In genomic region chr11:61343792-61344745, GRCh38 we compare ENCODE assay signal across 12 cellular contexts.
"Had no signal": no experiment of that assay in that cellular context is flagged by ENCODE, and none has a peak within 500 bp of the region (broad histone marks: within the 10 kb centered on the region; RNA-seq: fewer than 3 reads in every experiment).

No MANE protein-coding gene starts in this region.

- H3K27ac ChIP-seq: esophagus muscularis mucosa, sigmoid colon, thyroid gland had no signal

- H3K4me3 Mint-ChIP-seq: nephron; T-helper 1 cell treated with Interleukin-12 subunit alpha and Interleukin-12 subunit beta and Interleukin-4 antibody, amounts not matched to agents 30 μg/mL and 1 μg/mL, for 36 hours; WTC11 had no signal

- H3K4me3 ChIP-seq: esophagus muscularis mucosa, left lung, ovary, sigmoid colon, thyroid gland had no signal

- H3K36me3 ChIP-seq: ovary had no signal

- H3K4me1 Mint-ChIP-seq: WTC11 had no signal

- H3K4me1 ChIP-seq: sigmoid colon, thyroid gland had no signal

- H3K9me3 Mint-ChIP-seq: nephron; T-helper 1 cell treated with Interleukin-12 subunit alpha and Interleukin-12 subunit beta and Interleukin-4 antibody, amounts not matched to agents 30 μg/mL and 1 μg/mL, for 36 hours; WTC11 had no signal

- H3K27me3 ChIP-seq: esophagus muscularis mucosa, left lung, ovary, sigmoid colon, thyroid gland had no signal

- H3K27ac Mint-ChIP-seq: T-helper 1 cell treated with Interleukin-12 subunit alpha and Interleukin-12 subunit beta and Interleukin-4 antibody, amounts not matched to agents 30 μg/mL and 1 μg/mL, for 36 hours; WTC11 had no signal

- ATAC-seq: WTC11 had no signal

- DNase-seq: activated CD4-positive, alpha-beta T cell treated with anti-CD3 and anti-CD28 coated beads, Interleukin-2, amount 50 U/mL, for 1 hour; activated naive CD4-positive, alpha-beta T cell treated with anti-CD3 and anti-CD28 coated beads, Interleukin-2, amount 50 U/mL, for 16 hours; hippocampal formation; left lung; sigmoid colon; stimulated activated CD4-positive, alpha-beta T cell treated with anti-CD3 and anti-CD28 coated beads, Interleukin-1b, Interleukin-23, amount 100 ng/mL, for 48 hours; thyroid gland had no signal

- H3K9me3 ChIP-seq: esophagus muscularis mucosa, left lung, ovary, sigmoid colon, thyroid gland had no signal
